Comparison of ENCODE assay signal across 1 cellular context in genomic region chr3:44761347-44762169, GRCh38.
TF ChIP-seq lines count a peak whose summit lies in the region.

KIAA1143 (minus strand) TSS chr3:44761619; CDS start chr3:44761602, 17 bp downstream.
KIF15 (plus strand) TSS chr3:44761794; CDS start chr3:44761866, 72 bp downstream.

TF ChIP-seq in HEK293, 187 proteins besides CTCF, POLR2A, EP300 and RAD21 (continued from another document and continues in another):
- TF ChIP-seq BCL11B (tag by site-specific recombination; IDR thresholded peaks at IDR 0.05; ENCODE audit: low read depth), result 0 out of 2 replicates have a peak, but pooled peaks have one; percentile 39
- TF ChIP-seq ZBTB21 (tag by site-specific recombination; IDR thresholded peaks at IDR 0.05), result peak; percentile 94
- no peak for TF ChIP-seq ZNF211 (tag by site-specific recombination; IDR thresholded peaks at IDR 0.05; ENCODE audit: low read depth)
- peak; percentile 31; the same call in 1 of the 2 replicates for TF ChIP-seq GLIS1 (tag by site-specific recombination; IDR thresholded peaks at IDR 0.05)
- peak; percentile 79 for TF ChIP-seq KLF10 (tag by site-specific recombination; IDR thresholded peaks at IDR 0.05)
- TF ChIP-seq ZNF660 (tag by site-specific recombination; IDR thresholded peaks at IDR 0.05), result peak; percentile 80
- TF ChIP-seq ZSCAN30 (tag by site-specific recombination; IDR thresholded peaks at IDR 0.05), result 0 out of 2 replicates have a peak, but pooled peaks have one; percentile 36
- no peak for TF ChIP-seq ZNF19 (tag by site-specific recombination; IDR thresholded peaks at IDR 0.05; ENCODE audit: low read depth)
- TF ChIP-seq ZSCAN23 (tag by site-specific recombination; IDR thresholded peaks at IDR 0.05), result 0 out of 2 replicates have a peak, but pooled peaks have one; percentile 22
- TF ChIP-seq ZNF664 (tag by site-specific recombination; IDR thresholded peaks at IDR 0.05), result no peak
- TF ChIP-seq SP2 (tag by site-specific recombination; IDR thresholded peaks at IDR 0.05), result peak; percentile 54
- no peak for TF ChIP-seq ZNF146 (tag by site-specific recombination; IDR thresholded peaks at IDR 0.05)
- TF ChIP-seq INSM2 (tag by site-specific recombination; IDR thresholded peaks at IDR 0.05), result peak; percentile 80
- TF ChIP-seq ZFHX2 (tag by site-specific recombination; conservative IDR thresholded peaks at IDR 0.05), result peak; percentile 89
- TF ChIP-seq ZNF354C (tag by site-specific recombination; IDR thresholded peaks at IDR 0.05; ENCODE audit: borderline replicate concordance, low read depth), result no peak
- TF ChIP-seq ZNF623 (tag by site-specific recombination; IDR thresholded peaks at IDR 0.05), result no peak; the same call in 1 of the 2 replicates
- TF ChIP-seq ZNF341 (tag by site-specific recombination; IDR thresholded peaks at IDR 0.05; ENCODE audit: low read depth), result peak; percentile 67
- no peak for TF ChIP-seq ZNF837 (tag by site-specific recombination; IDR thresholded peaks at IDR 0.05)
- peak; percentile 72 for TF ChIP-seq ZBTB26 (tag by site-specific recombination; optimal IDR thresholded peaks at IDR 0.05)
- no peak for TF ChIP-seq RBAK (tag by site-specific recombination; IDR thresholded peaks at IDR 0.05)
- no peak for TF ChIP-seq ZNF221 (tag by site-specific recombination; IDR thresholded peaks at IDR 0.05; ENCODE audit: borderline replicate concordance)
- peak; percentile 81 for TF ChIP-seq ZNF501 (tag by site-specific recombination; IDR thresholded peaks at IDR 0.05)
- TF ChIP-seq ZNF596 (tag by site-specific recombination; IDR thresholded peaks at IDR 0.05), result no peak
- TF ChIP-seq ZNF707 (tag by site-specific recombination; IDR thresholded peaks at IDR 0.05), result no peak
- TF ChIP-seq SETDB1 (IDR thresholded peaks at IDR 0.05; ENCODE audit: insufficient read length, low read length), result peak; percentile 68
- no peak for TF ChIP-seq ZNF571 (tag by site-specific recombination; IDR thresholded peaks at IDR 0.05)
- TF ChIP-seq HIC1 (tag by site-specific recombination; IDR thresholded peaks at IDR 0.05), result peak; percentile 46; the same call in 1 of the 2 replicates
- TF ChIP-seq ZNF510 (tag by site-specific recombination; IDR thresholded peaks at IDR 0.05; ENCODE audit: insufficient replicate concordance), result no peak
- TF ChIP-seq GLI2 (tag by site-specific recombination; IDR thresholded peaks at IDR 0.05; ENCODE audit: borderline replicate concordance, low read depth), result no peak
- TF ChIP-seq ZNF2 (tag by site-specific recombination; IDR thresholded peaks at IDR 0.05), result peak; percentile 63
- TF ChIP-seq KLF7 (tag by site-specific recombination; IDR thresholded peaks at IDR 0.05; ENCODE audit: borderline replicate concordance), result peak; percentile 67; the same call in 1 of the 2 replicates
- no peak; the same call in 1 of the 2 replicates for TF ChIP-seq PRDM10 (tag by site-specific recombination; IDR thresholded peaks at IDR 0.05)
- no peak for TF ChIP-seq ZNF223 (tag by site-specific recombination; IDR thresholded peaks at IDR 0.05)
- no peak for TF ChIP-seq SCRT1 (tag by site-specific recombination; IDR thresholded peaks at IDR 0.05; ENCODE audit: borderline replicate concordance)
- TF ChIP-seq ZNF112 (tag by site-specific recombination; IDR thresholded peaks at IDR 0.05), result no peak
- TF ChIP-seq ZNF555 (tag by site-specific recombination; conservative IDR thresholded peaks at IDR 0.05), result no peak
- no peak for TF ChIP-seq PRDM1 (tag by site-specific recombination; IDR thresholded peaks at IDR 0.05)
- no peak for TF ChIP-seq MEIS1 (CRISPR knock-in tag; IDR thresholded peaks at IDR 0.05; ENCODE audit: borderline replicate concordance)
- no peak for TF ChIP-seq BCL11A (tag by site-specific recombination; IDR thresholded peaks at IDR 0.05; ENCODE audit: low read depth)
- peak; percentile 15; the same call in 1 of the 2 replicates for TF ChIP-seq MZF1 (tag by site-specific recombination; IDR thresholded peaks at IDR 0.05; ENCODE audit: borderline replicate concordance)
- no peak for TF ChIP-seq HOXA7 (CRISPR knock-in tag; IDR thresholded peaks at IDR 0.05; ENCODE audit: borderline replicate concordance)
- peak; percentile 33; the same call in 1 of the 2 replicates for TF ChIP-seq ZNF280D (tag by site-specific recombination; IDR thresholded peaks at IDR 0.05)
- no peak for TF ChIP-seq HOXD13 (CRISPR knock-in tag; IDR thresholded peaks at IDR 0.05; ENCODE audit: borderline replicate concordance)
- peak; percentile 59 for TF ChIP-seq PATZ1 (tag by site-specific recombination; IDR thresholded peaks at IDR 0.05)
- no peak for TF ChIP-seq ZNF155 (tag by site-specific recombination; IDR thresholded peaks at IDR 0.05)
- no peak for TF ChIP-seq ZNF548 (tag by site-specific recombination; IDR thresholded peaks at IDR 0.05)
- TF ChIP-seq ZNF302 (tag by site-specific recombination; IDR thresholded peaks at IDR 0.05; ENCODE audit: low read depth), result no peak
- TF ChIP-seq ZSCAN16 (tag by site-specific recombination; IDR thresholded peaks at IDR 0.05), result no peak
- TF ChIP-seq ZFP3 (tag by site-specific recombination; IDR thresholded peaks at IDR 0.05; ENCODE audit: low read depth), result no peak
- peak; percentile 61 for TF ChIP-seq ZBTB11 (tag by site-specific recombination; conservative IDR thresholded peaks at IDR 0.05; ENCODE audit: low read depth)
- no peak for TF ChIP-seq ZNF184 (tag by site-specific recombination; IDR thresholded peaks at IDR 0.05)
- no peak for TF ChIP-seq ZNF768 (tag by site-specific recombination; IDR thresholded peaks at IDR 0.05)
